11 cellular contexts compared by ENCODE assay signal in genomic region chr13:113220877-113221276, GRCh38. TPM values are rescaled to one million over a fixed set of nuclear protein-coding genes. Genes with fewer than 3 reads are reported as not detected.
DNase-seq lines count a peak whose midpoint lies in the region; ATAC-seq and TF ChIP-seq lines count a peak whose summit lies in the region.
"Had no signal": no experiment of that assay in that cellular context is flagged by ENCODE, and none has a peak within 500 bp of the region (broad histone marks: within the 10 kb centered on the region; RNA-seq: fewer than 3 reads in every experiment).

No MANE protein-coding gene starts in this region.

- H3K9me3 ChIP-seq in SJSA1 (replicated peaks) (no peaks in the 10 kb centered on the region), psoas muscle (no peaks in the 10 kb centered on the region), Karpas-422 (ENCODE audit: low read length) (no peaks in the 10 kb centered on the region)

- intact Hi-C loops in activated CD8-positive, alpha-beta T cell treated with anti-CD3 and anti-CD28 coated beads for 36 hours (cut with micrococcal nuclease) = no loop called here
- intact Hi-C loops in psoas muscle (cut with DNase I) = no loop called here

- H3K79me2 ChIP-seq in Karpas-422 (ENCODE audit: low read length) = peaks cover 83% of the 10 kb centered on the region

- H3K4me3 Mint-ChIP-seq in activated CD8-positive, alpha-beta T cell treated with anti-CD3 and anti-CD28 coated beads for 36 hours = no peak overlapping the region
- H3K4me3 Mint-ChIP-seq in activated CD8-positive, alpha-beta T cell treated with anti-CD3 and anti-CD28 coated beads, Interleukin-2, amount 10 ng/mL, durations not matched to agents 7 days and 5 days = no peak overlapping the region

- H3K9ac ChIP-seq in Karpas-422 (ENCODE audit: low read length) = no peak overlapping the region

- no peak overlapping the region for H3K4me2 ChIP-seq in Karpas-422 (ENCODE audit: low read depth, low read length, poor library complexity, severe bottlenecking)

- no peaks in the 10 kb centered on the region for H3K9me3 Mint-ChIP-seq in activated CD8-positive, alpha-beta T cell treated with anti-CD3 and anti-CD28 coated beads for 36 hours
- no peaks in the 10 kb centered on the region for H3K9me3 Mint-ChIP-seq in activated CD8-positive, alpha-beta T cell treated with anti-CD3 and anti-CD28 coated beads, Interleukin-2, amount 10 ng/mL, durations not matched to agents 7 days and 5 days (ENCODE audit: insufficient read depth)

- H3K4me1 Mint-ChIP-seq in activated CD8-positive, alpha-beta T cell treated with anti-CD3 and anti-CD28 coated beads for 36 hours (ENCODE audit: low read depth) = peaks cover 17% of the 10 kb centered on the region
- H3K4me1 Mint-ChIP-seq in activated CD8-positive, alpha-beta T cell treated with anti-CD3 and anti-CD28 coated beads, Interleukin-2, amount 10 ng/mL, durations not matched to agents 7 days and 5 days (ENCODE audit: low read depth) = peaks cover 11% of the 10 kb centered on the region

- peak; percentile 60 for ATAC-seq in activated CD8-positive, alpha-beta T cell treated with anti-CD3 and anti-CD28 coated beads for 36 hours
- no peak for ATAC-seq in activated CD8-positive, alpha-beta T cell treated with anti-CD3 and anti-CD28 coated beads, Interleukin-2, amount 10 ng/mL, durations not matched to agents 7 days and 5 days
- ATAC-seq in psoas muscle (no peak), HG02852 (IDR thresholded peaks at IDR 0.05; ENCODE audit: unreplicated experiment) (no peak)

- peaks cover 24% of the 10 kb centered on the region for H3K4me1 ChIP-seq in SJSA1 (replicated peaks)
- H3K4me1 ChIP-seq in psoas muscle = peaks cover 41% of the 10 kb centered on the region
- H3K4me1 ChIP-seq in Karpas-422 (ENCODE audit: low read length) = peaks cover 5% of the 10 kb centered on the region

- peaks cover 30% of the 10 kb centered on the region for H3K36me3 Mint-ChIP-seq in activated CD8-positive, alpha-beta T cell treated with anti-CD3 and anti-CD28 coated beads for 36 hours (ENCODE audit: low read depth)
- H3K36me3 Mint-ChIP-seq in activated CD8-positive, alpha-beta T cell treated with anti-CD3 and anti-CD28 coated beads, Interleukin-2, amount 10 ng/mL, durations not matched to agents 7 days and 5 days (ENCODE audit: low read depth) = peaks cover 32% of the 10 kb centered on the region

- TF ChIP-seq CTCF in activated CD8-positive, alpha-beta T cell treated with anti-CD3 and anti-CD28 coated beads for 36 hours (IDR thresholded peaks at IDR 0.05) = peak; percentile 13
- TF ChIP-seq CTCF in psoas muscle (IDR thresholded peaks at IDR 0.05) = no peak

- POLR2A ChIA-PET in activated CD8-positive, alpha-beta T cell treated with anti-CD3 and anti-CD28 coated beads for 36 hours (lab: Charles Lee) = no interaction called here
- POLR2A ChIA-PET in activated CD8-positive, alpha-beta T cell treated with anti-CD3 and anti-CD28 coated beads, Interleukin-2, amount 10 ng/mL, durations not matched to agents 7 days and 5 days (lab: Charles Lee) = interaction anchor here (0.9 kb wide), 1 partner anchor 11 kb away, joined by 3 read pairs; the partner anchor contains the start of gene CUL4A

- CTCF ChIA-PET in activated CD8-positive, alpha-beta T cell treated with anti-CD3 and anti-CD28 coated beads for 36 hours (lab: Charles Lee) = no interaction called here
- CTCF ChIA-PET in activated CD8-positive, alpha-beta T cell treated with anti-CD3 and anti-CD28 coated beads, Interleukin-2, amount 10 ng/mL, durations not matched to agents 7 days and 5 days (lab: Charles Lee) = no interaction called here

- WGBS in psoas muscle, 3 donors = 81 to 89% (median 87%) methylated on average over 7 of the region's 7 CpGs

- TF ChIP-seq POLR2A in erythroblast (IDR thresholded peaks at IDR 0.05; ENCODE audit: low read length) = no peak

- no peak overlapping the region for H2AFZ ChIP-seq in Karpas-422 (ENCODE audit: low read length)

- H3K36me3 ChIP-seq in SJSA1 = peaks cover 72% of the 10 kb centered on the region
- H3K36me3 ChIP-seq in psoas muscle (ENCODE audit: insufficient read depth in 1 of 2, low read depth in 1 of 2) = peaks cover 0 to 66% of the 10 kb centered on the region in 2 donors
- H3K36me3 ChIP-seq in Karpas-422 (ENCODE audit: insufficient read depth, low read length) = peaks cover 28% of the 10 kb centered on the region; the same call in 1 of the 2 replicates

- H3K27ac ChIP-seq in SJSA1 = no peak overlapping the region
- peak overlapping the region; percentile 44 for H3K27ac ChIP-seq in psoas muscle
- H3K27ac ChIP-seq in Karpas-422 (ENCODE audit: low read length) = no peak overlapping the region

- H3K27ac Mint-ChIP-seq in activated CD8-positive, alpha-beta T cell treated with anti-CD3 and anti-CD28 coated beads for 36 hours = no peak overlapping the region
- H3K27ac Mint-ChIP-seq in activated CD8-positive, alpha-beta T cell treated with anti-CD3 and anti-CD28 coated beads, Interleukin-2, amount 10 ng/mL, durations not matched to agents 7 days and 5 days = no peak overlapping the region

- H3K27me3 ChIP-seq in SJSA1 (replicated peaks) (no peaks in the 10 kb centered on the region), psoas muscle (ENCODE audit: insufficient read depth in 3 of 3, low read length in 2 of 3) (no peaks in the 10 kb centered on the region), Karpas-422 (ENCODE audit: low read length) (no peaks in the 10 kb centered on the region)

- no peak overlapping the region for H3K4me3 ChIP-seq in SJSA1
- no peak overlapping the region for H3K4me3 ChIP-seq in psoas muscle
- H3K4me3 ChIP-seq in Karpas-422 (ENCODE audit: low read length) = no peak overlapping the region

- H4K20me1 ChIP-seq in Karpas-422 (ENCODE audit: insufficient read depth, low read depth, low read length) = peaks cover 50% of the 10 kb centered on the region

- H3K9me2 ChIP-seq in Karpas-422 (replicated peaks; ENCODE audit: insufficient read depth, low read length) = no peaks in the 10 kb centered on the region

- no peaks in the 10 kb centered on the region for H3K27me3 Mint-ChIP-seq in activated CD8-positive, alpha-beta T cell treated with anti-CD3 and anti-CD28 coated beads for 36 hours
- H3K27me3 Mint-ChIP-seq in activated CD8-positive, alpha-beta T cell treated with anti-CD3 and anti-CD28 coated beads, Interleukin-2, amount 10 ng/mL, durations not matched to agents 7 days and 5 days (ENCODE audit: low read depth) = no peaks in the 10 kb centered on the region

- peak; percentile 17 for DNase-seq in activated CD8-positive, alpha-beta T cell treated with anti-CD3 and anti-CD28 coated beads for 36 hours
- DNase-seq in activated CD8-positive, alpha-beta T cell treated with anti-CD3 and anti-CD28 coated beads, Interleukin-2, amount 10 ng/mL, durations not matched to agents 7 days and 5 days = no peak
- DNase-seq in SJSA1 (ENCODE audit: low read depth in 1 of 2, low spot score in 2 of 2) = peak; percentile 26 to 55
- peak; percentile 30 to 51 for DNase-seq in erythroblast (lab: John Stamatoyannopoulos, UW)
- DNase-seq in psoas muscle = no peak
- no peak for DNase-seq in Karpas-422
- DNase-seq in superior temporal gyrus (ENCODE audit: extremely low spot score) = no peak
- DNase-seq: C1 segment of cervical spinal cord, KBM-7, NCI-H446 treated with DMSO at 0.1 percent for 48 hours had no signal

RNA-seq across cellular contexts. Expression of gene CUL4A, which starts 11.5 kb away (rescaled TPM):
- 10 to 100 TPM; 81.5 to 81.7 TPM for total RNA-seq in activated CD8-positive, alpha-beta T cell treated with anti-CD3 and anti-CD28 coated beads for 36 hours
- 10 to 100 TPM; 65.9 to 70.5 TPM for total RNA-seq in activated CD8-positive, alpha-beta T cell treated with anti-CD3 and anti-CD28 coated beads, Interleukin-2, amount 10 ng/mL, durations not matched to agents 7 days and 5 days
- total RNA-seq in SJSA1 (2014; rRNA removed; shearing (Covaris generic)) = 74.7 and 145 TPM in 2 replicates
- 100 to 1,000 TPM; 123 to 152 (median 137) TPM for total RNA-seq in psoas muscle
- polyA plus RNA-seq in psoas muscle = 100 to 1,000 TPM in 1 of 3 donors, 10 to 100 TPM in 2; 75.4 to 180 (median 86.6) TPM
- 97.0 and 97.1 TPM in 2 replicates for total RNA-seq in Karpas-422 (2014; rRNA removed; shearing (Covaris generic); ENCODE audit: low replicate concordance)

RNA-seq across cellular contexts. Expression of gene PCID2, which starts 12.4 kb away (rescaled TPM):
- total RNA-seq in activated CD8-positive, alpha-beta T cell treated with anti-CD3 and anti-CD28 coated beads for 36 hours = 10 to 100 TPM; 75.8 to 79.0 TPM
- total RNA-seq in activated CD8-positive, alpha-beta T cell treated with anti-CD3 and anti-CD28 coated beads, Interleukin-2, amount 10 ng/mL, durations not matched to agents 7 days and 5 days = 10 to 100 TPM; 49.3 to 52.4 TPM
- 108 and 126 TPM in 2 replicates for total RNA-seq in SJSA1 (2014; rRNA removed; shearing (Covaris generic))
- total RNA-seq in psoas muscle = 10 to 100 TPM; 22.5 to 37.1 (median 26.4) TPM
- 10 to 100 TPM; 19.9 to 28.2 (median 26.6) TPM for polyA plus RNA-seq in psoas muscle
- total RNA-seq in Karpas-422 (2014; rRNA removed; shearing (Covaris generic); ENCODE audit: low replicate concordance) = 85.0 and 114 TPM in 2 replicates

Comparison
In these comparisons a context has a peak if more than half of its experiments do, and no peak if none do; other contexts are left out.
1. DNase-seq: peak in activated CD8-positive, alpha-beta T cell treated with anti-CD3 and anti-CD28 coated beads for 36 hours (single experiment), SJSA1 (2 of 2) and erythroblast (2 of 2); none in activated CD8-positive, alpha-beta T cell treated with anti-CD3 and anti-CD28 coated beads, Interleukin-2, amount 10 ng/mL, durations not matched to agents 7 days and 5 days (single experiment), psoas muscle (0 of 2), Karpas-422 (single experiment) and superior temporal gyrus (single experiment).